Comparison of ENCODE assay signal across 33 cellular contexts in the genomic region with DNA sequence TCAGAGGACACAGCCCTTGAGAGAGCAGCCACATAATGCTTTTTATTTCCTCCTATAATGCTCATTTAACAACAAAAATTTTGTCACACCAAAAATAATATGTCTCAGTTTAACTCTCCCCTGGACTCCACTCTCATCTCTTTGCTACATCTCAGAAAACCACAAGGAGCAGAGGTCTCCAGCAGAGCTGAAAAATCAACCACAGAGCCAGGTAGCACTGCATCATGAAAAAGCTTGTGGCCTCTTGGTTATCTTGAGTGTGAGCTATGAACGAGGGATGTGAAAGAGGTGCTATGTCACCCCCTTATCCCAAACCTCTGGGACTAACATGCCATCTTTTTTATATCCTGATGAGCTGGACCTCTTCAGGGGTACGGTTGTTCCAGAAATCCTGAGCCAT. TPM values are rescaled to one million over a fixed set of nuclear protein-coding genes. Genes with fewer than 3 reads are reported as not detected.
"Had no signal": no experiment of that assay in that cellular context is flagged by ENCODE, and none has a peak within 500 bp of the region (broad histone marks: within the 10 kb centered on the region; RNA-seq: fewer than 3 reads in every experiment).

No MANE protein-coding gene starts in this region.

- DNase-seq: activated B cell treated with CpG ODN at 0.5 μM for 24 hours; activated CD4-positive, alpha-beta memory T cell treated with anti-CD3 and anti-CD28 coated beads for 36 hours; activated CD4-positive, alpha-beta T cell treated with anti-CD3 and anti-CD28 coated beads for 4 hours; activated CD4-positive, alpha-beta T cell treated with anti-CD3 and anti-CD28 coated beads, Interleukin-2, amount 10 ng/mL, durations not matched to agents 24 days and 14 days; activated CD4-positive, alpha-beta T cell treated with anti-CD3 and anti-CD28 coated beads, Interleukin-2, amount 50 U/mL, for 1 hour; activated CD4-positive, alpha-beta T cell treated with anti-CD3 and anti-CD28 coated beads, Interleukin-2, amount 50 U/mL, for 4 hours; activated CD4-positive, CD25-positive, alpha-beta regulatory T cell treated with anti-CD3 and anti-CD28 coated beads, Interleukin-2, amount 50 U/mL, for 72 hours; activated CD8-positive, alpha-beta memory T cell treated with anti-CD3 and anti-CD28 coated beads, Interleukin-2, amount 50 U/mL, for 4 hours; activated CD8-positive, alpha-beta T cell treated with anti-CD3 and anti-CD28 coated beads for 36 hours; activated effector memory CD4-positive, alpha-beta T cell treated with anti-CD3 and anti-CD28 coated beads, Interleukin-2, amount 50 U/mL, for 16 hours; activated gamma-delta T cell treated with Interleukin-2 at 50 U/mL for 16 hours; activated naive CD4-positive, alpha-beta T cell; activated naive CD4-positive, alpha-beta T cell treated with anti-CD3 and anti-CD28 coated beads for 36 hours; activated naive CD4-positive, alpha-beta T cell treated with anti-CD3 and anti-CD28 coated beads, Interleukin-2, amount 50 U/mL, for 16 hours; activated naive CD8-positive, alpha-beta T cell treated with anti-CD3 and anti-CD28 coated beads for 36 hours; activated T-cell treated with anti-CD3 and anti-CD28 coated beads for 4 hours; activated T-cell treated with anti-CD3 and anti-CD28 coated beads, Interleukin-2, amount 50 U/mL, for 1 hour; activated T-cell treated with anti-CD3 and anti-CD28 coated beads, Interleukin-2, amount 50 U/mL, for 4 hours; activated T-cell treated with anti-CD3 and anti-CD28 coated beads, Interleukin-2, amount 50 U/mL, for 72 hours; adrenal gland; amniotic stem cell; aorta; body of pancreas; brain microvascular endothelial cell; central memory CD4-positive, alpha-beta T cell; T-helper 9 cell had no signal

- H3K36me3 ChIP-seq: adrenal gland, brain microvascular endothelial cell, breast epithelium had no signal

- H3K4me1 ChIP-seq: adrenal gland, body of pancreas, breast epithelium had no signal

- H3K9me3 ChIP-seq: adrenal gland, body of pancreas, breast epithelium had no signal

- H3K27ac ChIP-seq: adrenal gland, body of pancreas, brain microvascular endothelial cell, breast epithelium, VCaP had no signal

- H3K27me3 ChIP-seq: adrenal gland, body of pancreas, brain microvascular endothelial cell, breast epithelium had no signal

- H3K4me3 ChIP-seq: adrenal gland, body of pancreas, breast epithelium had no signal

RNA-seq across cellular contexts. Expression of a gene that starts 44.4 kb away (rescaled TPM):
- total RNA-seq: activated B cell treated with CpG ODN at 0.5 μM for 24 hours; activated CD4-positive, alpha-beta memory T cell treated with anti-CD3 and anti-CD28 coated beads for 36 hours; activated CD4-positive, alpha-beta T cell treated with anti-CD3 and anti-CD28 coated beads, Interleukin-2, amount 10 ng/mL, durations not matched to agents 24 days and 14 days; activated CD8-positive, alpha-beta memory T cell treated with anti-CD3 and anti-CD28 coated beads for 36 hours; activated CD8-positive, alpha-beta T cell treated with anti-CD3 and anti-CD28 coated beads for 36 hours; activated naive CD4-positive, alpha-beta T cell treated with anti-CD3 and anti-CD28 coated beads for 36 hours; activated naive CD4-positive, alpha-beta T cell treated with anti-CD3 and anti-CD28 coated beads, Interleukin-2, amount 50 U/mL, for 72 hours; activated naive CD8-positive, alpha-beta T cell treated with anti-CD3 and anti-CD28 coated beads for 36 hours; activated T-cell treated with anti-CD3 and anti-CD28 coated beads, Interleukin-2, amount 50 U/mL, for 4 hours; activated T-cell treated with anti-CD3 and anti-CD28 coated beads, Interleukin-2, amount 50 U/mL, for 72 hours; activated T-helper 1 cell treated with anti-CD3 and anti-CD28 coated beads, Interleukin-12 subunit alpha, Interleukin-12 subunit beta, Interleukin-2, Interleukin-4 antibody, amounts not matched to agents 30 ng/mL and 10 ng/mL and 1 ng/mL, durations not matched to agents 14 hours and 24 hours and 36 hours; activated T-helper 17 cell treated with anti-CD3 and anti-CD28 coated beads, Interleukin-2, amount 50 U/mL, for 72 hours; cardiac septum had no signal
